Comparison of ENCODE assay signal across 8 cellular contexts in genomic region chr5:693271-694041, GRCh38. TPM values are rescaled to one million over a fixed set of nuclear protein-coding genes. Genes with fewer than 3 reads are reported as not detected.
A peak's percentile ranks its signal among the peaks of the same experiment; 100 is the strongest.
DNase-seq lines count a peak whose midpoint lies in the region; ATAC-seq and TF ChIP-seq lines count a peak whose summit lies in the region.
"Not testable (repeated sequence)": the region's sequence is repeated elsewhere in the genome, so short reads cannot be mapped to it uniquely, and the experiment has no call there.

TSS of gene TPPP (minus strand) at chr5:693352. CDS start at chr5:678060, 15,292 bp downstream.

- not testable (repeated sequence) for H3K36me3 Mint-ChIP-seq in MCF 10A (ENCODE audit: insufficient read depth, unreplicated experiment)

- POLR2A ChIA-PET in MCF 10A (lab: Yijun Ruan, JAX), result not testable (repeated sequence)

- not testable (repeated sequence) for H3K36me3 ChIP-seq in iPS-15b (ENCODE audit: control insufficient read depth, insufficient read depth, low read length); upper lobe of left lung

- TF ChIP-seq POLR2A in upper lobe of left lung (IDR thresholded peaks at IDR 0.05), result peak in 2 of 4 donors; percentile 58 to 71

- peak within 1 kb of the TSS; percentile 38 for H3K4me3 Mint-ChIP-seq in MCF 10A (ENCODE audit: unreplicated experiment)

- not testable (repeated sequence) for BruUV-seq in MCF 10A (replicated peaks; lab: Mats Ljungman, UMichigan)

- H3K4me1 Mint-ChIP-seq in MCF 10A (ENCODE audit: insufficient read depth, unreplicated experiment), result not testable (repeated sequence)

- not testable (repeated sequence) for H3K9me3 Mint-ChIP-seq in MCF 10A (ENCODE audit: unreplicated experiment)

- H3K27ac Mint-ChIP-seq in MCF 10A (ENCODE audit: low read depth, unreplicated experiment), result not testable (repeated sequence)

- intact Hi-C loops in MCF 10A (cut with micrococcal nuclease), result not testable (repeated sequence)

- H3K9me3 ChIP-seq in iPS-15b (ENCODE audit: control insufficient read depth, insufficient read depth, low read length); upper lobe of left lung: not testable (repeated sequence)

- DNase-seq in NCI-H2171 treated with DMSO at 0.1 percent for 48 hours (lab: John Stamatoyannopoulos, UW) (peak; percentile 75), MCF 10A (ENCODE audit: unreplicated experiment) (peak; percentile 63), retina (peak; percentile 87), upper lobe of left lung (peak; percentile 93 to 97)

- TF ChIP-seq CTCF in MCF 10A (IDR thresholded peaks at IDR 0.05; ENCODE audit: unreplicated experiment); upper lobe of left lung (IDR thresholded peaks at IDR 0.05): not testable (repeated sequence)

- not testable (repeated sequence) for TF ChIP-seq EP300 in upper lobe of left lung (IDR thresholded peaks at IDR 0.05)

- H3K4me3 ChIP-seq in iPS-15b (ENCODE audit: low read depth, low read length) (peak within 1 kb of the TSS; percentile 13), upper lobe of left lung (peak within 1 kb of the TSS; percentile 54 to 68 (median 55))

- 0% methylated on average over 3 of the region's 109 CpGs; no CpG with 5 or more reads in 1 of the 2 donors for WGBS in upper lobe of left lung, 2 donors

- H3K9ac ChIP-seq in iPS-15b (ENCODE audit: low read depth, low read length), result not testable (repeated sequence)

- peaks cover 23% of the 10 kb centered on the region for H3K27me3 Mint-ChIP-seq in MCF 10A (ENCODE audit: insufficient read depth, unreplicated experiment)

- peak within 1 kb of the TSS; percentile 30 to 78 (median 65) for H3K27ac ChIP-seq in upper lobe of left lung

- CTCF ChIA-PET in MCF 10A (lab: Yijun Ruan, JAX), result interaction anchor here (0.6 to 0.7 kb wide), 2 partner anchors 16 to 220 kb away, joined by 3 read pairs; no protein-coding TSS in a partner anchor

- ATAC-seq in GM18502 (IDR thresholded peaks at IDR 0.05; ENCODE audit: poor library complexity, unreplicated experiment), result peak; percentile 87
- peak; percentile 48 for ATAC-seq in HG02973 (IDR thresholded peaks at IDR 0.05; ENCODE audit: unreplicated experiment)
- ATAC-seq in activated CD4-positive, CD25-positive, alpha-beta regulatory T cell treated with anti-CD3 and anti-CD28 coated beads, Interleukin-2, amount 50 U/mL, for 24 hours, result peak; percentile 89 to 90
- ATAC-seq in upper lobe of left lung (ENCODE audit: low FRiP score in 2 of 2), result peak; percentile 85 to 94

- H3K27me3 ChIP-seq in iPS-15b (ENCODE audit: control insufficient read depth, insufficient read depth, low read length); upper lobe of left lung: not testable (repeated sequence)

- H3K4me1 ChIP-seq in iPS-15b (ENCODE audit: control insufficient read depth, insufficient read depth, low read length), result not testable (repeated sequence)
- peaks cover 0 to 17% (median 4%) of the 10 kb centered on the region in 4 donors for H3K4me1 ChIP-seq in upper lobe of left lung

RNA-seq across cellular contexts. Expression of gene TPPP, which starts in this region (rescaled TPM):
- total RNA-seq in MCF 10A (2022) (0.12 and 0.17 TPM in 2 replicates), upper lobe of left lung (10 to 100 TPM; 14.3 to 42.7 (median 19.1) TPM)

Comparison
In these comparisons a context has a peak if more than half of its experiments do, and no peak if none do; other contexts are left out.
1. Peak in every context shown above with its lines: DNase-seq, ATAC-seq, H3K4me3 ChIP-seq and H3K27ac ChIP-seq.
2. RNA of gene TPPP (total RNA-seq): 14.3 to 42.7 TPM in upper lobe of left lung; 0.12 to 0.17 TPM in MCF 10A; every median in the first group is over 10 times any median in the second.
3. Peak in DNase-seq in MCF 10A; RNA of the gene not detected or under 1 TPM.